ENCODE assay signal across 22 cellular contexts in the genomic region with DNA sequence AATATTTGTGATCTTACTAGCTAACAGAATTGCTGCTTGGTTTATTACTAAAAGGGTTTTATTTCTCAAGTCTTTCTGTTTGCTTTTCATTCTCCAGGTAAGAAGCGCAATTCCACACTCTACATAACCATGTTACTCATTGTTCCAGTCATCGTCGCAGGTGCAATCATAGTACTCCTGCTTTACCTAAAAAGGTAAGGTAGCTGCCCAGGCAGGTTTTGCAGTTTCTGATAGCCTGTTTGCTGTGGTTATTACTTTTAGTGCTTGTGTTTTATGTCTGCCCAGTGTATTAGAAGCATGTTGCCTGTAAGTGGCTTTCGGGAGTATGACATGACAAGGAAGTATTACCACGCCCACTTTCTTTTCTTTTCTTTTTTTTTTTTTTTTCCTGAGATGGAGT. TPM values are rescaled to one million over a fixed set of nuclear protein-coding genes. Genes with fewer than 3 reads are reported as not detected.
DNase-seq lines count a peak whose midpoint lies in the region; ATAC-seq, FAIRE-seq and TF ChIP-seq lines count a peak whose summit lies in the region.
"Had no signal": no experiment of that assay in that cellular context is flagged by ENCODE, and none has a peak within 500 bp of the region (broad histone marks: within the 10 kb centered on the region; RNA-seq: fewer than 3 reads in every experiment).

No MANE protein-coding gene starts in this region.

- no peaks in the 10 kb centered on the region for H4K20me1 ChIP-seq in astrocyte (ENCODE audit: insufficient read depth, low read length)

- H3K27ac Mint-ChIP-seq in MCF 10A (ENCODE audit: low read depth, unreplicated experiment), result no peak overlapping the region
- H3K27ac Mint-ChIP-seq in astrocyte (ENCODE audit: unreplicated experiment), result no peak overlapping the region
- H3K27ac Mint-ChIP-seq: nephron progenitor cell; T-helper 2 cell treated with Interferon-gamma antibody and Interleukin-4, amounts not matched to agents 5 μg/mL and 100 μg/mL, for 36 hours had no signal

- H3K9me3 ChIP-seq in breast epithelium, result no peaks in the 10 kb centered on the region
- H3K9me3 ChIP-seq in astrocyte (ENCODE audit: insufficient read depth, low read depth, low read length), result no peaks in the 10 kb centered on the region
- H3K9me3 ChIP-seq in lung (ENCODE audit: control insufficient read depth in 2 of 2, insufficient read depth in 1 of 2, low read length in 1 of 2), result peaks cover 0 to 9% of the 10 kb centered on the region in 2 donors
- H3K9me3 ChIP-seq: heart right ventricle, psoas muscle, SJCRH30 had no signal

- intact Hi-C loops in MCF 10A (cut with micrococcal nuclease), result no loop called here
- intact Hi-C loops in breast epithelium (cut with DNase I; ENCODE audit: low total_unique reads), result no loop called here

- H3K4me3 Mint-ChIP-seq in MCF 10A (ENCODE audit: unreplicated experiment), result no peak overlapping the region
- no peak overlapping the region for H3K4me3 Mint-ChIP-seq in astrocyte (ENCODE audit: unreplicated experiment)
- H3K4me3 Mint-ChIP-seq: central memory CD8-positive, alpha-beta T cell; nephron progenitor cell; T-helper 2 cell treated with Interferon-gamma antibody and Interleukin-4, amounts not matched to agents 5 μg/mL and 100 μg/mL, for 36 hours had no signal

- ATAC-seq in lung (ENCODE audit: insufficient read depth, low FRiP score) (peak; percentile 69), HG03135 (IDR thresholded peaks at IDR 0.05; ENCODE audit: unreplicated experiment) (no peak)
- ATAC-seq: heart right ventricle, psoas muscle had no signal

- H3K36me3 Mint-ChIP-seq in MCF 10A (ENCODE audit: insufficient read depth, unreplicated experiment) (peaks cover 7% of the 10 kb centered on the region), astrocyte (ENCODE audit: low read depth, unreplicated experiment) (peaks cover 2% of the 10 kb centered on the region)

- BruUV-seq in MCF 10A (replicated peaks; lab: Mats Ljungman, UMichigan), result no TSS peak

- TF ChIP-seq POLR2A in breast epithelium (IDR thresholded peaks at IDR 0.05) (no peak), GM12891 (IDR thresholded peaks at IDR 0.05; ENCODE audit: low read depth, low read length) (no peak)

- FAIRE-seq in astrocyte (lab: Jason Lieb, UNC) (peak; percentile 74), GM12891 (lab: Jason Lieb, UNC) (no peak)

- H3K9ac ChIP-seq in astrocyte (ENCODE audit: low read length), result no peak overlapping the region

- DNase-seq in MCF 10A (ENCODE audit: unreplicated experiment), result peak; percentile 2
- no peak for DNase-seq in breast epithelium (ENCODE audit: low spot score in 2 of 2)
- no peak for DNase-seq in astrocyte (ENCODE audit: low read depth)
- DNase-seq in lung (ENCODE audit: low spot score), result peak; percentile 46
- no peak for DNase-seq in DMS 273 (lab: John Stamatoyannopoulos, UW; ENCODE audit: unreplicated experiment)
- no peak for DNase-seq in GM12891 (ENCODE audit: insufficient read length, low spot score)
- DNase-seq in RKO (ENCODE audit: low spot score), result no peak
- DNase-seq: activated CD4-positive, CD25-positive, alpha-beta regulatory T cell treated with anti-CD3 and anti-CD28 coated beads, Interleukin-2, amount 50 U/mL, for 72 hours; activated effector memory CD4-positive, alpha-beta T cell treated with Interleukin-2 at 50 U/mL for 16 hours; amniotic stem cell; C1 segment of cervical spinal cord; effector memory CD4-positive, alpha-beta T cell; heart right ventricle; KG1; NCI-H1092; nephron progenitor cell; psoas muscle; SJCRH30 had no signal

- H3K79me2 ChIP-seq in astrocyte (ENCODE audit: insufficient read depth, low read length), result no peaks in the 10 kb centered on the region

- H3K27me3 ChIP-seq in breast epithelium (peaks cover 0 to 13% of the 10 kb centered on the region in 2 donors), astrocyte (ENCODE audit: insufficient read depth, low read length) (no peaks in the 10 kb centered on the region), lung (ENCODE audit: control insufficient read depth, insufficient read depth) (no peaks in the 10 kb centered on the region)
- H3K27me3 ChIP-seq: heart right ventricle, SJCRH30 had no signal

- 74 to 75% methylated on average over 5 of the region's 5 CpGs for WGBS in lung, 2 donors

- H3K36me3 ChIP-seq in breast epithelium (no peaks in the 10 kb centered on the region), astrocyte (ENCODE audit: insufficient read depth, low read length) (no peaks in the 10 kb centered on the region), lung (ENCODE audit: control insufficient read depth in 2 of 2, insufficient read depth in 2 of 2, low read length in 2 of 2) (peaks cover 0 to 8% of the 10 kb centered on the region in 2 donors)
- H3K36me3 ChIP-seq: SJCRH30 had no signal

- H3K9me3 Mint-ChIP-seq in MCF 10A (ENCODE audit: unreplicated experiment) (no peaks in the 10 kb centered on the region), astrocyte (ENCODE audit: unreplicated experiment) (no peaks in the 10 kb centered on the region)
- H3K9me3 Mint-ChIP-seq: central memory CD8-positive, alpha-beta T cell; T-helper 2 cell treated with Interferon-gamma antibody and Interleukin-4, amounts not matched to agents 5 μg/mL and 100 μg/mL, for 36 hours had no signal

- H3K4me1 Mint-ChIP-seq in MCF 10A (ENCODE audit: insufficient read depth, unreplicated experiment) (no peaks in the 10 kb centered on the region), astrocyte (ENCODE audit: low read depth, unreplicated experiment) (no peaks in the 10 kb centered on the region)
- H3K4me1 Mint-ChIP-seq: central memory CD8-positive, alpha-beta T cell; nephron progenitor cell had no signal

- H3K4me3 ChIP-seq in breast epithelium, result no peak overlapping the region
- H3K4me3 ChIP-seq in astrocyte (ENCODE audit: insufficient read depth, low read depth, low read length), result no peak overlapping the region
- no peak overlapping the region for H3K4me3 ChIP-seq in lung
- H3K4me3 ChIP-seq: heart right ventricle, psoas muscle, SJCRH30 had no signal

- no peak overlapping the region for H2AFZ ChIP-seq in astrocyte (ENCODE audit: low read depth, low read length)

- H3K4me1 ChIP-seq in breast epithelium, result no peaks in the 10 kb centered on the region
- H3K4me1 ChIP-seq in astrocyte (ENCODE audit: insufficient read depth, low read length), result no peaks in the 10 kb centered on the region
- H3K4me1 ChIP-seq in lung (ENCODE audit: control insufficient read depth in 2 of 2, insufficient read depth in 2 of 2, low read length in 2 of 2), result no peaks in the 10 kb centered on the region
- H3K4me1 ChIP-seq: heart right ventricle, psoas muscle, SJCRH30 had no signal

- no peak overlapping the region for H3K4me2 ChIP-seq in astrocyte (ENCODE audit: low read length)

- H3K27ac ChIP-seq in breast epithelium (no peak overlapping the region), astrocyte (ENCODE audit: low read depth, low read length) (no peak overlapping the region), lung (ENCODE audit: low read depth in 1 of 2, low read length in 1 of 2) (no peak overlapping the region)
- H3K27ac ChIP-seq: heart right ventricle, psoas muscle, SJCRH30 had no signal

- CTCF ChIA-PET in MCF 10A (lab: Yijun Ruan, JAX), result no interaction called here

- H3K27me3 Mint-ChIP-seq in MCF 10A (ENCODE audit: insufficient read depth, unreplicated experiment) (peaks cover 16% of the 10 kb centered on the region), astrocyte (ENCODE audit: low read depth, unreplicated experiment) (no peaks in the 10 kb centered on the region)

- POLR2A ChIA-PET in MCF 10A (lab: Yijun Ruan, JAX), result interaction anchor here (1.4 kb wide), 1 partner anchor 45 kb away, joined by 3 read pairs; no protein-coding TSS in a partner anchor

- TF ChIP-seq CTCF in MCF 10A (IDR thresholded peaks at IDR 0.05; ENCODE audit: unreplicated experiment) (no peak), breast epithelium (IDR thresholded peaks at IDR 0.05) (no peak), astrocyte (IDR thresholded peaks at IDR 0.05; ENCODE audit: insufficient read depth, low read depth, low read length) (no peak), lung (IDR thresholded peaks at IDR 0.05; ENCODE audit: control extremely low read depth, extremely low read depth) (no peak)

TF ChIP-seq in GM12891, 5 proteins besides CTCF, POLR2A, EP300 and RAD21:
- TF ChIP-seq SPI1 (IDR thresholded peaks at IDR 0.05; ENCODE audit: low read depth, low read length), result no peak
- TF ChIP-seq POLR2AphosphoS5 (IDR thresholded peaks at IDR 0.05; ENCODE audit: low read depth, low read length), result no peak
- no peak for TF ChIP-seq TAF1 (IDR thresholded peaks at IDR 0.05; ENCODE audit: low read depth, low read length)
- no peak for TF ChIP-seq POU2F2 (IDR thresholded peaks at IDR 0.05; ENCODE audit: low read depth, low read length)
- TF ChIP-seq PAX5 (IDR thresholded peaks at IDR 0.05; ENCODE audit: insufficient read depth, low read length, severe bottlenecking), result no peak

RNA-seq across cellular contexts. Expression of gene IL13RA1, which starts 46.4 kb away (rescaled TPM):
- total RNA-seq in MCF 10A (2022), result 27.4 and 32.4 TPM in 2 replicates
- 10 to 100 TPM; 71.4 to 80.8 (median 77.4) TPM for total RNA-seq in breast epithelium
- 39.3 and 41.1 TPM in 2 replicates for total RNA-seq in astrocyte
- 10 to 100 TPM; 61.1 to 64.0 TPM for total RNA-seq in lung
- 10 to 100 TPM; 23.4 to 56.9 TPM for polyA plus RNA-seq in lung
- polyA plus RNA-seq in GM12891 (2012; ENCODE audit: low read depth, missing spikeins), result 2.0 TPM

RNA-seq across cellular contexts. Expression of gene ZCCHC12, which starts 49.8 kb away (rescaled TPM):
- total RNA-seq in MCF 10A (2022), result not detected in 2 replicates
- total RNA-seq in breast epithelium, result not detected
- total RNA-seq in astrocyte, result 0.16 TPM in 1 of 2 replicates, not detected in the other
- total RNA-seq in lung, result 1 to 10 TPM in 1 of 2 donors, under 1 TPM in 1; 0.88 to 1.5 TPM
- under 1 TPM; 0.10 TPM for polyA plus RNA-seq in lung
- polyA plus RNA-seq in GM12891 (2012; ENCODE audit: low read depth, missing spikeins), result not detected
- total RNA-seq: mesenteric fat pad, psoas muscle had no signal

Comparison
In these comparisons a context has a peak if more than half of its experiments do, and no peak if none do; other contexts are left out.
1. DNase-seq: peak in MCF 10A (single experiment) and lung (single experiment); none in breast epithelium (0 of 2), astrocyte (single experiment), DMS 273 (single experiment), GM12891 (single experiment) and RKO (single experiment).